In the genomic region with DNA sequence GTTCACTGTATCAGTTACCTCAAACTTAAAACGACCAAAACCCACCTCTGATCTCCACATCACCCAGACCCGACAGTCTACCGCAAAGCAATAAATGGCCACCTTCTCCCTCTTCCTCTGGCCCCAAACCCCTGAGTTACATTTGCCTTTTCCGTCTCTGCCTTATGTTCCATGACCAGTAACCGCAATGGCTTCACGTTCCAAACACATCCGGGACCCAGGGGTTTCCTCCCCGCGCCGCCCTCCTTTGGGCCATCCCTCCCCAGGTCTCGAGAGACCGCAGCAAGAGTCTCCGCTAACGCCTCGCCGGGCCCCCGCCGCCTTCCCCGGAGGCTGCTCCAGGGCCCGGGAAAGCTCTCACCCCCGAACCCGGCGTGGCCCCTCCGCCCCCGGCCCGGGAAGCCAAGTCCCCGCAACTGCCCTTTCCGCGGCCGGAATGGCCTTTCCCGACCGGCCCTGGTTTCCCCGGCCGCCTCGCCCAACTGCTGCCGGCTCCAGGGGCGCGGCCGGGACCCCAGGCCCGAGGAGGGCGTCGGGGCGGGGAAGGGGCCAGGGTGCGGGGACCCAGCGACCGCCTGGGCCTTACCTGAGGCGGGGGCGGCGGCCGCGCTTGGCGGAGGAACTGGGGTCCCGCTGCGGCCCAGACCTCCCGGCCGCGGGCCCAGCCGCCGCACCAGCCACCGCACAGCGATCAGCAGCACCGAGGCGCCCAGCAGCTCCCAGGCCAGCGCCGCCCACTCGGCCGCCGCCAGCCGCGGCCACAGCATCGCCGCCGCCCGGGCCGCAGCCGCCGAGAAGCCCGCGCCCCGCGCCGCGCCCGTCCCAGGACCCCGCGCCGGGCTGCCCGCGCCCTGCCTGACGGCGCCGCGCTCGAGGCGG, we compare ENCODE assay signal across 8 cellular contexts. TPM values are rescaled to one million over a fixed set of nuclear protein-coding genes. Genes with fewer than 3 reads are reported as not detected.
DNase-seq lines count a peak whose midpoint lies in the region; ATAC-seq, FAIRE-seq and TF ChIP-seq lines count a peak whose summit lies in the region.

A gene (minus strand): TSS at position 801 of the 879 bp plus-strand sequence. CDS start 34 bp downstream, at position 767.

- H3K9ac ChIP-seq in H1 (replicated peaks in 1 of 4; ENCODE audit: extremely low read depth in 1 of 4, low read depth in 3 of 4, low read length in 3 of 4) = peak within 1 kb of the TSS; percentile 79 to 99 (median 90)

- no peaks in the 10 kb centered on the region for H3K36me3 ChIP-seq in H1 (ENCODE audit: control insufficient read depth in 2 of 4, insufficient read depth in 4 of 4, low read length in 3 of 4)

- no peak within 1 kb of the TSS for H2AFZ ChIP-seq in H1 (ENCODE audit: low read length)

- FAIRE-seq in H1 (lab: Jason Lieb, UNC) = no peak

- DNase-seq in NCI-H82 (lab: John Stamatoyannopoulos, UW) (peak; percentile 63), NCI-H82 treated with DMSO at 0.1 percent for 48 hours (lab: John Stamatoyannopoulos, UW; ENCODE audit: unreplicated experiment) (no peak), NCI-H2227 treated with DMSO at 0.1 percent for 48 hours (lab: John Stamatoyannopoulos, UW) (peak; percentile 20), H1 (ENCODE audit: low read depth in 1 of 2, low spot score in 2 of 2) (no peak), midbrain (lab: John Stamatoyannopoulos, UW) (peak; percentile 40)
- peak; percentile 42 to 67 for DNase-seq in stimulated activated CD8-positive, alpha-beta memory T cell treated with anti-CD3 and anti-CD28 coated beads, Interleukin-2, amount 100 ng/mL, for 1 hour (ENCODE audit: low read depth in 2 of 2)

- H3K18ac ChIP-seq in H1 (ENCODE audit: extremely low read depth, low read length) = peak within 1 kb of the TSS; percentile 78; the same call in 1 of the 2 replicates

- no peak for TF ChIP-seq CTCF in H1 (IDR thresholded peaks at IDR 0.05; ENCODE audit: control extremely low read depth in 1 of 3, insufficient read depth in 1 of 3, low read depth in 1 of 3, low read length in 3 of 3)

- peak within 1 kb of the TSS; percentile 78; the same call in 1 of the 2 replicates for H2BK5ac ChIP-seq in H1 (ENCODE audit: low read depth, low read length)

- no peak for TF ChIP-seq EP300 in H1 (IDR thresholded peaks at IDR 0.05; ENCODE audit: borderline replicate concordance in 1 of 2, low read depth in 2 of 2, low read length in 2 of 2)

- TF ChIP-seq POLR2A in H1 (IDR thresholded peaks at IDR 0.05; ENCODE audit: control extremely low read depth in 1 of 2, low read depth in 2 of 2, low read length in 2 of 2) = peak in 1 of 2 experiments; percentile 18; a peak in 1 of 3 replicates

- no peaks in the 10 kb centered on the region for H3K27me3 ChIP-seq in H1 (replicated peaks in 1 of 4; ENCODE audit: control insufficient read depth in 3 of 4, extremely low read depth in 1 of 4, insufficient read depth in 3 of 4, low read length in 3 of 4)

- H3K4ac ChIP-seq in H1 (replicated peaks; ENCODE audit: insufficient read length, low read depth, low read length) = no peak within 1 kb of the TSS

- H3K4me2 ChIP-seq in H1 (ENCODE audit: insufficient read depth in 1 of 2, low read depth in 2 of 2, low read length in 2 of 2) = peak within 1 kb of the TSS; percentile 82 to 98

- H2AK5ac ChIP-seq in H1 (ENCODE audit: low read depth, low read length) = no peak within 1 kb of the TSS

- peak within 1 kb of the TSS; percentile 83 for H3K27ac ChIP-seq in H1 (ENCODE audit: low read depth, low read length)

- peak within 1 kb of the TSS; percentile 90 for H4K5ac ChIP-seq in H1 (ENCODE audit: insufficient read length, low read depth, low read length)

- peaks cover 5% of the 10 kb centered on the region; the same call in 1 of the 2 replicates for H3K79me1 ChIP-seq in H1 (ENCODE audit: low read depth, low read length)

- H2BK20ac ChIP-seq in H1 (ENCODE audit: low read length) = no peak within 1 kb of the TSS

- peak within 1 kb of the TSS; percentile 97 for H4K8ac ChIP-seq in H1 (ENCODE audit: extremely low read depth, insufficient read depth, low read length)

- peak within 1 kb of the TSS; percentile 82 to 100 (median 94) for H3K4me3 ChIP-seq in H1 (ENCODE audit: extremely low read depth in 1 of 4, insufficient read depth in 2 of 4, low read depth in 3 of 4, low read length in 4 of 4)

- H4K91ac ChIP-seq in H1 (replicated peaks; ENCODE audit: insufficient read length, low read length) = peak within 1 kb of the TSS; percentile 54

- H3K56ac ChIP-seq in H1 (replicated peaks; ENCODE audit: insufficient read length, low read depth, low read length) = peak within 1 kb of the TSS; percentile 83

- POLR2A ChIA-PET in activated CD8-positive, alpha-beta memory T cell treated with anti-CD3 and anti-CD28 coated beads for 36 hours (lab: Charles Lee) = interaction anchor here (0.5 to 1.4 kb wide), 2 partner anchors 73 to 154 kb away, joined by 3 read pairs; no protein-coding TSS in a partner anchor
- POLR2A ChIA-PET in H1 (lab: Charles Lee; ENCODE audit: partially characterized antibody) = interaction anchor here (0.6 to 3.7 kb wide), 9 partner anchors 9 to 123 kb away, joined by 3 to 30 read pairs (median 5); no protein-coding TSS in a partner anchor

- peaks cover 0 to 4% (median 3%) of the 10 kb centered on the region in 4 experiments; a peak in 5 of 7 replicates for H3K4me1 ChIP-seq in H1 (replicated peaks in 1 of 4; ENCODE audit: control insufficient read depth in 3 of 4, insufficient read depth in 4 of 4, low read length in 3 of 4)

- H2BK12ac ChIP-seq in H1 (ENCODE audit: low read depth, low read length) = no peak within 1 kb of the TSS

- no peak for TF ChIP-seq RAD21 in H1 (IDR thresholded peaks at IDR 0.05 in 1 of 2, conservative IDR thresholded peaks at IDR 0.05 in 1 of 2; ENCODE audit: low read depth in 2 of 2, low read length in 2 of 2)

- H3K14ac ChIP-seq in H1 (ENCODE audit: insufficient read length) = peak within 1 kb of the TSS; percentile 28

- H3K23ac ChIP-seq in H1 (ENCODE audit: insufficient read length) = no peak within 1 kb of the TSS

- peaks cover 21 to 50% of the 10 kb centered on the region in 2 experiments for H3K79me2 ChIP-seq in H1 (ENCODE audit: control insufficient read depth in 1 of 2, insufficient read depth in 2 of 2, low read length in 2 of 2)

- H3K23me2 ChIP-seq in H1 (ENCODE audit: low read depth, low read length) = peaks cover 7% of the 10 kb centered on the region; the same call in 1 of the 2 replicates

- peaks cover 9 to 19% of the 10 kb centered on the region in 2 experiments for H4K20me1 ChIP-seq in H1 (replicated peaks in 1 of 2; ENCODE audit: control insufficient read depth in 1 of 2, insufficient read depth in 2 of 2, low read length in 2 of 2)

- CTCF ChIA-PET in activated CD8-positive, alpha-beta memory T cell treated with anti-CD3 and anti-CD28 coated beads for 36 hours (lab: Charles Lee) = interaction anchor here (1.6 kb wide), 1 partner anchor 67 kb away, joined by 4 read pairs; a partner anchor contains a TSS
- CTCF ChIA-PET in H1 (lab: Charles Lee; ENCODE audit: partially characterized antibody) = interaction anchor here (1.0 kb wide), 1 partner anchor 8 kb away, joined by 3 read pairs; no protein-coding TSS in a partner anchor

- WGBS in H1 (ENCODE audit: extremely low coverage in 1 of 2, insufficient coverage in 1 of 2, insufficient read length in 1 of 2, insufficient replicate concordance in 2 of 2, low coverage in 1 of 2, low lambda C conversion rate in 2 of 2, missing lambda C conversion rate in 1 of 2), 2 experiments = 3% methylated on average over 35 of the region's 95 CpGs; no CpG with 5 or more reads in 1 of the 2 experiments

- ATAC-seq in HG02840 (IDR thresholded peaks at IDR 0.05; ENCODE audit: low FRiP score, unreplicated experiment) = peak; percentile 27

- no peaks in the 10 kb centered on the region for H3K9me3 ChIP-seq in H1 (ENCODE audit: insufficient read depth in 2 of 2, low read depth in 1 of 2, low read length in 1 of 2)

- H2BK120ac ChIP-seq in H1 (replicated peaks; ENCODE audit: low read depth, low read length) = no peak within 1 kb of the TSS

- H2BK15ac ChIP-seq in H1 (ENCODE audit: low read length) = no peak within 1 kb of the TSS; the same call in 1 of the 2 replicates

TF ChIP-seq in H1, 55 proteins besides CTCF, POLR2A, EP300 and RAD21 (continues in another document):
- no peak for TF ChIP-seq SIRT6 (IDR thresholded peaks at IDR 0.05; ENCODE audit: low read length)
- peak; percentile 64 for TF ChIP-seq PHF8 (conservative IDR thresholded peaks at IDR 0.05; ENCODE audit: low read depth, low read length)
- no peak for TF ChIP-seq BRCA1 (IDR thresholded peaks at IDR 0.05; ENCODE audit: low read depth, low read length)
- no peak for TF ChIP-seq JUND (IDR thresholded peaks at IDR 0.05; ENCODE audit: low read length)
- TF ChIP-seq CHD2 (IDR thresholded peaks at IDR 0.05; ENCODE audit: low read length) = no peak
- TF ChIP-seq, protein P1, sequence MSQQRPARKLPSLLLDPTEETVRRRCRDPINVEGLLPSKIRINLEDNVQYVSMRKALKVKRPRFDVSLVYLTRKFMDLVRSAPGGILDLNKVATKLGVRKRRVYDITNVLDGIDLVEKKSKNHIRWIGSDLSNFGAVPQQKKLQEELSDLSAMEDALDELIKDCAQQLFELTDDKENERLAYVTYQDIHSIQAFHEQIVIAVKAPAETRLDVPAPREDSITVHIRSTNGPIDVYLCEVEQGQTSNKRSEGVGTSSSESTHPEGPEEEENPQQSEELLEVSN (IDR thresholded peaks at IDR 0.05) = no peak
- TF ChIP-seq CBX5 (IDR thresholded peaks at IDR 0.05; ENCODE audit: low read depth, low read length) = no peak
- TF ChIP-seq BACH1 (IDR thresholded peaks at IDR 0.05; ENCODE audit: low read length) = no peak
- TF ChIP-seq, protein P2, sequence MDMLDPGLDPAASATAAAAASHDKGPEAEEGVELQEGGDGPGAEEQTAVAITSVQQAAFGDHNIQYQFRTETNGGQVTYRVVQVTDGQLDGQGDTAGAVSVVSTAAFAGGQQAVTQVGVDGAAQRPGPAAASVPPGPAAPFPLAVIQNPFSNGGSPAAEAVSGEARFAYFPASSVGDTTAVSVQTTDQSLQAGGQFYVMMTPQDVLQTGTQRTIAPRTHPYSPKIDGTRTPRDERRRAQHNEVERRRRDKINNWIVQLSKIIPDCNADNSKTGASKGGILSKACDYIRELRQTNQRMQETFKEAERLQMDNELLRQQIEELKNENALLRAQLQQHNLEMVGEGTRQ (IDR thresholded peaks at IDR 0.05; ENCODE audit: low read length) = no peak
- no peak for TF ChIP-seq FOSL1 (IDR thresholded peaks at IDR 0.05; ENCODE audit: insufficient read depth, low read depth, low read length)

RNA-seq across cellular contexts. Expression of the gene that starts here (rescaled TPM):
- 100 to 1,000 TPM; 117 to 119 TPM for total RNA-seq in activated CD8-positive, alpha-beta memory T cell treated with anti-CD3 and anti-CD28 coated beads for 36 hours
- 58.2 and 64.9 TPM in 2 replicates for total RNA-seq in H1 (2021; fragmentation: NEBNext Ultra II Directional; extraction: Animal tissue kit (Norgen Biotek cat#: 25700))
- 41.0 and 56.0 TPM in 2 replicates for polyA plus RNA-seq in H1 (2011; rRNA removed)
- 71.0 TPM for polyA plus RNA-seq in H1 (2011; cell fraction: cytosol; rRNA removed)
- 214 TPM for polyA plus RNA-seq in H1 (2011; cell fraction: nucleus; rRNA removed)
- 49.1 to 68.0 TPM (median 59.0 TPM) in 4 replicates for polyA plus RNA-seq in H1 (2012, experiment 1 of 2)
- 11.9 TPM for polyA plus RNA-seq in H1 (2012, experiment 2 of 2)
- 40.9 TPM for polyA plus RNA-seq in H1 (2013, experiment 1 of 2)
- 40.7 TPM for polyA plus RNA-seq in H1 (2013, experiment 2 of 2)
- 207 and 235 TPM in 2 replicates for polyA minus RNA-seq in H1 (2011; rRNA and poly(A)+ RNA removed)
- 59.2 TPM for polyA minus RNA-seq in H1 (2011; cell fraction: cytosol; rRNA and poly(A)+ RNA removed)
- polyA minus RNA-seq in H1 (2011; cell fraction: nucleus; rRNA and poly(A)+ RNA removed) = 148 TPM

Comparison
In these comparisons a context has a peak if more than half of its experiments do, and no peak if none do; other contexts are left out.
1. DNase-seq: peak in NCI-H82 (single experiment), NCI-H2227 treated with DMSO at 0.1 percent for 48 hours (single experiment), midbrain (single experiment) and stimulated activated CD8-positive, alpha-beta memory T cell treated with anti-CD3 and anti-CD28 coated beads, Interleukin-2, amount 100 ng/mL, for 1 hour (2 of 2); none in NCI-H82 treated with DMSO at 0.1 percent for 48 hours (single experiment) and H1 (0 of 2).